ENCODE assay signal across 24 cellular contexts in genomic region chr3:43212914-43213611, GRCh38.
DNase-seq lines count a peak whose midpoint lies in the region; ATAC-seq and TF ChIP-seq lines count a peak whose summit lies in the region.
"Had no signal": no experiment of that assay in that cellular context is flagged by ENCODE, and none has a peak within 500 bp of the region (broad histone marks: within the 10 kb centered on the region; RNA-seq: fewer than 3 reads in every experiment).

No MANE protein-coding gene starts in this region.

- H3K36me3 ChIP-seq in kidney epithelial cell (ENCODE audit: control insufficient read depth, insufficient read depth, low read length) = no peaks in the 10 kb centered on the region
- H3K36me3 ChIP-seq: gastroesophageal sphincter had no signal

- H3K27me3 ChIP-seq in kidney epithelial cell (ENCODE audit: control insufficient read depth, insufficient read depth, low read length) = no peaks in the 10 kb centered on the region
- H3K27me3 ChIP-seq: gastroesophageal sphincter had no signal

- no peak for TF ChIP-seq CTCF in kidney epithelial cell (IDR thresholded peaks at IDR 0.05; ENCODE audit: insufficient read depth, low read length, poor library complexity, severe bottlenecking)
- no peak for TF ChIP-seq CTCF in omental fat pad (IDR thresholded peaks at IDR 0.05)

- ATAC-seq in GM18861 (IDR thresholded peaks at IDR 0.05; ENCODE audit: unreplicated experiment) = peak; percentile 21
- ATAC-seq in HG02678 (IDR thresholded peaks at IDR 0.05; ENCODE audit: unreplicated experiment) = peak; percentile 46
- no peak for ATAC-seq in omental fat pad (ENCODE audit: low FRiP score)
- no peak for ATAC-seq in GM21529 (IDR thresholded peaks at IDR 0.05; ENCODE audit: unreplicated experiment)
- ATAC-seq: gastroesophageal sphincter, mucosa of descending colon, WTC11 had no signal

- no peak overlapping the region for H3K4me3 ChIP-seq in kidney epithelial cell (ENCODE audit: low read depth, low read length)
- H3K4me3 ChIP-seq: dorsolateral prefrontal cortex, gastroesophageal sphincter, mucosa of descending colon had no signal

- peak; percentile 42 for DNase-seq in HT-29 (ENCODE audit: low spot score)
- DNase-seq in kidney epithelial cell (ENCODE audit: low read depth) = peak; percentile 43
- DNase-seq in omental fat pad (ENCODE audit: low spot score) = no peak
- DNase-seq in UCSD-AML1 (lab: John Stamatoyannopoulos, UW; ENCODE audit: unreplicated experiment) = no peak
- DNase-seq in HuH-7.5 (ENCODE audit: low spot score) = no peak
- DNase-seq: activated CD4-positive, alpha-beta memory T cell treated with anti-CD3 and anti-CD28 coated beads for 36 hours; amygdala; central memory CD4-positive, alpha-beta T cell; DMS153; dorsolateral prefrontal cortex; erythroblast; GDM1; Kasumi-1; mucosa of descending colon; NCI-H1105 treated with DMSO at 0.1 percent for 48 hours; NCI-H524 treated with DMSO at 0.1 percent for 48 hours; retina; SIG-M5; T-helper 2 cell had no signal

Comparison
In these comparisons a context has a peak if more than half of its experiments do, and no peak if none do; other contexts are left out.
1. ATAC-seq: peak in GM18861 (single experiment) and HG02678 (single experiment); none in omental fat pad (single experiment) and GM21529 (single experiment).
2. DNase-seq: peak in HT-29 (single experiment) and kidney epithelial cell (single experiment); none in omental fat pad (single experiment), UCSD-AML1 (single experiment) and HuH-7.5 (single experiment).